Comparison of ENCODE assay signal across 8 cellular contexts in the genomic region with DNA sequence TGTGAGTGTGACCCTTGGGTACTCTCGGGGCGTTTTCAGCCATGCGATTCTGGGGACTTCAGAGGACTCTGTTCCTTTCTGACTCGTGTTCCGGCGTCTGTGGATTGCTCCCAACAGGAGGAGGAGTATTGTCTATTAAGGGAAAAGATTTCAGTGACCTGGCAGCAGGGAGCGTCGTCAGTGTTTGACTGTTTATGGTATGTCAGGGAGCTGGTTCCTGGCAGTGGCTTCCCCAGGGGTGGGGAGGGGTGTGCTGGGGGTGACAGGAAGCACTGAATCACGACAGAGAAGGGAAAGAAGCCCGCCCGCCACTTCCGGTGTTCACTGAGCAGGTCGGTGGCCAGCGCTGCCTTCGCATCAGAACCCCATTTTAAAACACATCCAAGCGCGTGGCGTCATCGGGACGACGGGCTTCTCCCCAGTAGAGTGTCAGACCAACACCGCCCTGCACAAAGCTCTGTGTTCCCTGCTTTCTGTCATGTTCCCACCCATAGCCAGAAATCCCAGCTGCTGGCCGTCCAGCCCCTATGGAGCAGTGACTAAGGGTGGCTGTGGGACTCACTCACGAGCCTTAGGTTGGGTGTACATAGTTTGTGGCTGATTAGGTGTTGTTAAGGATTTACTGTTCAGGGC. TPM values are rescaled to one million over a fixed set of nuclear protein-coding genes. Genes with fewer than 3 reads are reported as not detected.
A peak's percentile ranks its signal among the peaks of the same experiment; 100 is the strongest.
DNase-seq lines count a peak whose midpoint lies in the region; ATAC-seq and TF ChIP-seq lines count a peak whose summit lies in the region.

No MANE protein-coding gene starts in this region.

- no peaks in the 10 kb centered on the region for H3K27me3 ChIP-seq in mucosa of stomach (ENCODE audit: control insufficient read depth, insufficient read depth, low read length)

- H3K4me1 Mint-ChIP-seq in WTC11, result peaks cover 38% of the 10 kb centered on the region

- no peaks in the 10 kb centered on the region for H3K36me3 ChIP-seq in mucosa of stomach (ENCODE audit: control insufficient read depth, insufficient read depth, low read length)

- no peak for TF ChIP-seq CTCF in WTC11 (IDR thresholded peaks at IDR 0.05)

- no peaks in the 10 kb centered on the region for H3K9me3 ChIP-seq in mucosa of stomach (ENCODE audit: control insufficient read depth, low read length)

- peaks cover 4% of the 10 kb centered on the region for H3K9me3 Mint-ChIP-seq in WTC11

- H3K4me3 ChIP-seq in mucosa of stomach (ENCODE audit: low read length), result no peak overlapping the region

- H3K4me3 Mint-ChIP-seq in WTC11, result no peak overlapping the region

- CTCF ChIA-PET in WTC11 (lab: Charles Lee), result interaction anchor here (1.4 to 3.2 kb wide), 3 partner anchors 11 to 22 kb away, joined by 3 to 16 read pairs (median 8); no protein-coding TSS in a partner anchor

- peaks cover 26% of the 10 kb centered on the region for H3K4me1 ChIP-seq in mucosa of stomach (ENCODE audit: control insufficient read depth, insufficient read depth, low read length)

- ATAC-seq in GM19463 (IDR thresholded peaks at IDR 0.05; ENCODE audit: unreplicated experiment) (peak; percentile 68), WTC11 (peak; percentile 41)

- POLR2A ChIA-PET in WTC11 (lab: Charles Lee), result interaction anchor here (0.7 to 1.5 kb wide), 2 partner anchors 31 to 34 kb away, joined by 3 to 4 read pairs; a partner anchor contains a TSS

- no peaks in the 10 kb centered on the region for H3K36me3 Mint-ChIP-seq in WTC11

- H3K27me3 Mint-ChIP-seq in WTC11 (ENCODE audit: low read depth), result no peaks in the 10 kb centered on the region

- peak overlapping the region; percentile 42 for H3K9ac ChIP-seq in mucosa of stomach (ENCODE audit: low read length)

- DNase-seq in WTC11 (ENCODE audit: low spot score) (no peak), NCI-H1105 (lab: John Stamatoyannopoulos, UW) (no peak), GDM1 (lab: John Stamatoyannopoulos, UW) (no peak), NCI-H524 treated with DMSO at 0.1 percent for 48 hours (lab: John Stamatoyannopoulos, UW) (no peak)
- peak; percentile 16 for DNase-seq in central memory CD4-positive, alpha-beta T cell
- DNase-seq in stimulated activated CD8-positive, alpha-beta memory T cell treated with anti-CD3 and anti-CD28 coated beads, Interleukin-4, amount 100 ng/mL, for 48 hours, result peak; percentile 71

- peak overlapping the region; percentile 78 for H3K27ac Mint-ChIP-seq in WTC11

TF ChIP-seq in WTC11, 78 proteins besides CTCF, POLR2A, EP300 and RAD21:
- TF ChIP-seq, protein P1, sequence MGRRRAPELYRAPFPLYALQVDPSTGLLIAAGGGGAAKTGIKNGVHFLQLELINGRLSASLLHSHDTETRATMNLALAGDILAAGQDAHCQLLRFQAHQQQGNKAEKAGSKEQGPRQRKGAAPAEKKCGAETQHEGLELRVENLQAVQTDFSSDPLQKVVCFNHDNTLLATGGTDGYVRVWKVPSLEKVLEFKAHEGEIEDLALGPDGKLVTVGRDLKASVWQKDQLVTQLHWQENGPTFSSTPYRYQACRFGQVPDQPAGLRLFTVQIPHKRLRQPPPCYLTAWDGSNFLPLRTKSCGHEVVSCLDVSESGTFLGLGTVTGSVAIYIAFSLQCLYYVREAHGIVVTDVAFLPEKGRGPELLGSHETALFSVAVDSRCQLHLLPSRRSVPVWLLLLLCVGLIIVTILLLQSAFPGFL (CRISPR knock-in tag; IDR thresholded peaks at IDR 0.05; ENCODE audit: borderline replicate concordance), result no peak
- no peak for TF ChIP-seq GTF2I (CRISPR knock-in tag; conservative IDR thresholded peaks at IDR 0.05)
- no peak for TF ChIP-seq TEAD1 (CRISPR knock-in tag; IDR thresholded peaks at IDR 0.05)
- TF ChIP-seq FOXJ3 (CRISPR knock-in tag; IDR thresholded peaks at IDR 0.05; ENCODE audit: borderline replicate concordance), result no peak
- no peak for TF ChIP-seq ZNF232 (CRISPR knock-in tag; IDR thresholded peaks at IDR 0.05)
- no peak for TF ChIP-seq ZNF423 (CRISPR knock-in tag; IDR thresholded peaks at IDR 0.05)
- TF ChIP-seq NR2C2 (CRISPR knock-in tag; IDR thresholded peaks at IDR 0.05), result no peak
- TF ChIP-seq, protein P2, sequence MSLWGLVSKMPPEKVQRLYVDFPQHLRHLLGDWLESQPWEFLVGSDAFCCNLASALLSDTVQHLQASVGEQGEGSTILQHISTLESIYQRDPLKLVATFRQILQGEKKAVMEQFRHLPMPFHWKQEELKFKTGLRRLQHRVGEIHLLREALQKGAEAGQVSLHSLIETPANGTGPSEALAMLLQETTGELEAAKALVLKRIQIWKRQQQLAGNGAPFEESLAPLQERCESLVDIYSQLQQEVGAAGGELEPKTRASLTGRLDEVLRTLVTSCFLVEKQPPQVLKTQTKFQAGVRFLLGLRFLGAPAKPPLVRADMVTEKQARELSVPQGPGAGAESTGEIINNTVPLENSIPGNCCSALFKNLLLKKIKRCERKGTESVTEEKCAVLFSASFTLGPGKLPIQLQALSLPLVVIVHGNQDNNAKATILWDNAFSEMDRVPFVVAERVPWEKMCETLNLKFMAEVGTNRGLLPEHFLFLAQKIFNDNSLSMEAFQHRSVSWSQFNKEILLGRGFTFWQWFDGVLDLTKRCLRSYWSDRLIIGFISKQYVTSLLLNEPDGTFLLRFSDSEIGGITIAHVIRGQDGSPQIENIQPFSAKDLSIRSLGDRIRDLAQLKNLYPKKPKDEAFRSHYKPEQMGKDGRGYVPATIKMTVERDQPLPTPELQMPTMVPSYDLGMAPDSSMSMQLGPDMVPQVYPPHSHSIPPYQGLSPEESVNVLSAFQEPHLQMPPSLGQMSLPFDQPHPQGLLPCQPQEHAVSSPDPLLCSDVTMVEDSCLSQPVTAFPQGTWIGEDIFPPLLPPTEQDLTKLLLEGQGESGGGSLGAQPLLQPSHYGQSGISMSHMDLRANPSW (CRISPR knock-in tag; conservative IDR thresholded peaks at IDR 0.05; ENCODE audit: low read depth), result no peak
- TF ChIP-seq EMX1 (CRISPR knock-in tag; IDR thresholded peaks at IDR 0.05), result no peak
- no peak for TF ChIP-seq TP53 (CRISPR knock-in tag; IDR thresholded peaks at IDR 0.05)
- TF ChIP-seq, protein P3, sequence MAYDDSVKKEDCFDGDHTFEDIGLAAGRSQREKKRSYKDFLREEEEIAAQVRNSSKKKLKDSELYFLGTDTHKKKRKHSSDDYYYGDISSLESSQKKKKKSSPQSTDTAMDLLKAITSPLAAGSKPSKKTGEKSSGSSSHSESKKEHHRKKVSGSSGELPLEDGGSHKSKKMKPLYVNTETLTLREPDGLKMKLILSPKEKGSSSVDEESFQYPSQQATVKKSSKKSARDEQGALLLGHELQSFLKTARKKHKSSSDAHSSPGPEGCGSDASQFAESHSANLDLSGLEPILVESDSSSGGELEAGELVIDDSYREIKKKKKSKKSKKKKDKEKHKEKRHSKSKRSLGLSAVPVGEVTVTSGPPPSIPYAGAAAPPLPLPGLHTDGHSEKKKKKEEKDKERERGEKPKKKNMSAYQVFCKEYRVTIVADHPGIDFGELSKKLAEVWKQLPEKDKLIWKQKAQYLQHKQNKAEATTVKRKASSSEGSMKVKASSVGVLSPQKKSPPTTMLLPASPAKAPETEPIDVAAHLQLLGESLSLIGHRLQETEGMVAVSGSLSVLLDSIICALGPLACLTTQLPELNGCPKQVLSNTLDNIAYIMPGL (CRISPR knock-in tag; IDR thresholded peaks at IDR 0.05), result no peak
TF ChIP-seq in WTC11: peak in this region for 0.

RNA-seq across cellular contexts. Expression of a gene that starts 33.8 kb away (rescaled TPM):
- total RNA-seq in WTC11 (2021), result 102 to 109 TPM (median 106 TPM) in 3 replicates

RNA-seq across cellular contexts. Expression of a gene that starts 34.0 kb away (rescaled TPM):
- total RNA-seq in WTC11 (2021), result 75.0 to 89.6 TPM (median 82.3 TPM) in 3 replicates

Comparison
In these comparisons a context has a peak if more than half of its experiments do, and no peak if none do; other contexts are left out.
1. DNase-seq: peak in central memory CD4-positive, alpha-beta T cell (single experiment) and stimulated activated CD8-positive, alpha-beta memory T cell treated with anti-CD3 and anti-CD28 coated beads, Interleukin-4, amount 100 ng/mL, for 48 hours (single experiment); none in WTC11 (single experiment), NCI-H1105 (single experiment), GDM1 (single experiment) and NCI-H524 treated with DMSO at 0.1 percent for 48 hours (single experiment).